Comparison of ENCODE assay signal across 1 cellular context in genomic region chr17:72617557-72617956, GRCh38.
TF ChIP-seq lines count a peak whose summit lies in the region.

No MANE protein-coding gene starts in this region.

TF ChIP-seq in HCT116, 20 proteins besides CTCF, POLR2A, EP300 and RAD21 (continued from another document):
- TF ChIP-seq ZBTB33 (IDR thresholded peaks at IDR 0.05; ENCODE audit: extremely low read depth, insufficient replicate concordance, low read length) (no peak), POLR2AphosphoS5 (IDR thresholded peaks at IDR 0.05; ENCODE audit: low read depth, low read length) (no peak), SIN3A (IDR thresholded peaks at IDR 0.05; ENCODE audit: low read depth) (no peak; the same call in 1 of the 2 replicates), SP1 (IDR thresholded peaks at IDR 0.05; ENCODE audit: low read depth) (no peak), JUND (IDR thresholded peaks at IDR 0.05) (no peak), ATF3 (IDR thresholded peaks at IDR 0.05) (no peak)
